ENCODE assay signal across 8 cellular contexts in the genomic region with DNA sequence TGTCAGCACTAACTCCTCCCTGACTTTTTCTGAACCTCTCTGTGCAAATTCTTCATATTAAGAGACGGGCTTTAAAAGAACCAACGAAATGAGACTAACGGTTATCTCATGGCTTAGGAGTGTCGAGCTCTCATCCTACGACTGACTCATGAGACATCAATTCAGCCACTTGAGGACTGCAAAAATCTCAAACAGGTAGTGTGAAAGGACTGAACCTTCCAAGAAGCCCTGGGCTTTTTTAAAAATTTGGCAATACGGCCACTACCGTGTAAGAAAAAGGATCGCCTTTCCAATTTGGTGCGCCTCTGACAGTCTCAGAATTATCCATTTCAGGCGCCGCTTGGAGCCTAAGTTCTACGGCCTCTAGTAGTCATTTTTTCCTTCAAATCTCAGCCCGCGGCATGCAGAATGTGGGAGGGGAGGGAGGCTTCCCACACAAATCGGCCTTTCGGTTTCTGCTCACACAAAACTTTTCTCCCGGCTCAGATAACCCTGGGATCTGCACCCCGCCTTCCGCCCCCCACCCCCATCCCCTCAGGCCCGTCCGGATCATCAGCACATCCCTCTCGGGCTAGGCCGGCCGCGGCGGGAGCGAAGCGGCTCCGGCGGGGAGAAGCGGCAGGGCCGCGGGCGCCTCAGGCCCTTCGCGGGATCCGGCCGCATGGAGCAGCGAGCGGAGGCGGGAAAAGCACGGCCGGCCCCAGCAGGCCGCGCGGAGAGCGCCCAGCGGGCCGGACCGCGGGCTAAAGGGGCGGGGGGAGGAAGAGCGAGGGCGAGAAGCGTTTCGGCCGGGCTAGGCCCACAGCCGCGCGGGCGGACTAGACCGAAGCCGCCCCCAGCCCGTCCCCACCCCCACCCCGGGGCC. TPM values are rescaled to one million over a fixed set of nuclear protein-coding genes. Genes with fewer than 3 reads are reported as not detected.
DNase-seq lines count a peak whose midpoint lies in the region; ATAC-seq lines count a peak whose summit lies in the region.

No MANE protein-coding gene starts in this region.

- peak; percentile 19 for ATAC-seq in GM21737 (IDR thresholded peaks at IDR 0.05; ENCODE audit: unreplicated experiment)
- ATAC-seq in effector memory CD8-positive, alpha-beta T cell (replicated peaks) = peak; percentile 2
- ATAC-seq in GM18873 (IDR thresholded peaks at IDR 0.05; ENCODE audit: low FRiP score, unreplicated experiment) = no peak

- H3K27me3 Mint-ChIP-seq in effector memory CD8-positive, alpha-beta T cell = no peaks in the 10 kb centered on the region

- H3K27ac Mint-ChIP-seq in effector memory CD8-positive, alpha-beta T cell = peak overlapping the region; percentile 97

- peak; percentile 87 for DNase-seq in EH (ENCODE audit: low read depth)
- DNase-seq in MG63 = peak; percentile 49
- peak; percentile 41 to 62 for DNase-seq in activated CD4-positive, alpha-beta T cell treated with anti-CD3 and anti-CD28 coated beads, Interleukin-2, amount 50 U/mL, for 24 hours (ENCODE audit: low read depth in 1 of 2, low spot score in 1 of 2)
- no peak for DNase-seq in effector memory CD8-positive, alpha-beta T cell
- peak; percentile 44 to 55 for DNase-seq in stimulated activated CD8-positive, alpha-beta memory T cell treated with anti-CD3 and anti-CD28 coated beads, Interleukin-7, amount 100 ng/mL, for 4 hours (ENCODE audit: low read depth in 2 of 2)

- H3K9me3 ChIP-seq in MG63 = no peaks in the 10 kb centered on the region
- H3K9me3 ChIP-seq in mononuclear cell (ENCODE audit: low read depth, low read length) = no peaks in the 10 kb centered on the region

- no peaks in the 10 kb centered on the region for H3K9me3 Mint-ChIP-seq in effector memory CD8-positive, alpha-beta T cell

- H3K4me3 Mint-ChIP-seq in effector memory CD8-positive, alpha-beta T cell = peak overlapping the region; percentile 95 to 96

- peaks cover 33% of the 10 kb centered on the region for H3K4me1 ChIP-seq in mononuclear cell (ENCODE audit: insufficient read depth, low read length)

- H3K27me3 ChIP-seq in MG63 (no peaks in the 10 kb centered on the region), mononuclear cell (ENCODE audit: insufficient read depth, low read length) (no peaks in the 10 kb centered on the region)

- H3K4me1 Mint-ChIP-seq in effector memory CD8-positive, alpha-beta T cell (ENCODE audit: low read depth in 2 of 2) = peaks cover 38 to 46% of the 10 kb centered on the region in 2 donors

- H3K36me3 Mint-ChIP-seq in effector memory CD8-positive, alpha-beta T cell (ENCODE audit: insufficient read depth) = peaks cover 6% of the 10 kb centered on the region

- H3K36me3 ChIP-seq in MG63 = peaks cover 30% of the 10 kb centered on the region

- H3K4me3 ChIP-seq in MG63 (peak overlapping the region; percentile 74), mononuclear cell (ENCODE audit: low read length) (peak overlapping the region; percentile 60)

RNA-seq across cellular contexts. Expression of a gene that starts 0.6 kb away (rescaled TPM):
- total RNA-seq in MG63 (2014; rRNA removed; shearing (Covaris generic); ENCODE audit: low replicate concordance) = 149 and 159 TPM in 2 replicates
- 81.9 TPM for total RNA-seq in mononuclear cell

RNA-seq across cellular contexts. Expression of a gene that starts 26.2 kb away (rescaled TPM):
- 9.0 TPM in 2 replicates for total RNA-seq in MG63 (2014; rRNA removed; shearing (Covaris generic); ENCODE audit: low replicate concordance)
- total RNA-seq in mononuclear cell = 4.5 TPM

Comparison
In these comparisons a context has a peak if more than half of its experiments do, and no peak if none do; other contexts are left out.
1. DNase-seq: peak in EH (single experiment), MG63 (single experiment), activated CD4-positive, alpha-beta T cell treated with anti-CD3 and anti-CD28 coated beads, Interleukin-2, amount 50 U/mL, for 24 hours (2 of 2) and stimulated activated CD8-positive, alpha-beta memory T cell treated with anti-CD3 and anti-CD28 coated beads, Interleukin-7, amount 100 ng/mL, for 4 hours (2 of 2); none in effector memory CD8-positive, alpha-beta T cell (0 of 3).